Comparison of ENCODE assay signal across 8 cellular contexts in genomic region chr1:5423109-5423508, GRCh38.
DNase-seq lines count a peak whose midpoint lies in the region; ATAC-seq and TF ChIP-seq lines count a peak whose summit lies in the region.

No MANE protein-coding gene starts in this region.

- peak overlapping the region; percentile 89 for H3K27ac ChIP-seq in neural cell (ENCODE audit: low read length)
- H3K27ac ChIP-seq in ovary = no peak overlapping the region
- no peak overlapping the region for H3K27ac ChIP-seq in ascending aorta

- TF ChIP-seq EP300 in neural cell (conservative IDR thresholded peaks at IDR 0.05; ENCODE audit: poor library complexity, severe bottlenecking) = no peak
- TF ChIP-seq EP300 in ovary (IDR thresholded peaks at IDR 0.05) = no peak

- no peak for TF ChIP-seq CTCF in neural cell (IDR thresholded peaks at IDR 0.05; ENCODE audit: poor library complexity, severe bottlenecking)
- no peak for TF ChIP-seq CTCF in ovary (IDR thresholded peaks at IDR 0.05)
- TF ChIP-seq CTCF in ascending aorta (IDR thresholded peaks at IDR 0.05) = no peak

- no peak for ATAC-seq in GM18519 (IDR thresholded peaks at IDR 0.05; ENCODE audit: low FRiP score, unreplicated experiment)

- WGBS in ovary, 3 donors = 10 to 15% (median 11%) methylated on average over 10 of the region's 10 CpGs

- no peak overlapping the region for H3K9ac ChIP-seq in neural cell (ENCODE audit: low read length)

- H3K9me3 ChIP-seq in neural cell (ENCODE audit: low read length) (no peaks in the 10 kb centered on the region), ovary (no peaks in the 10 kb centered on the region), ascending aorta (no peaks in the 10 kb centered on the region)

- TF ChIP-seq RAD21 in neural cell (conservative IDR thresholded peaks at IDR 0.05) = no peak

- H3K4me2 ChIP-seq in neural cell (ENCODE audit: low read length) = no peak overlapping the region

- no peaks in the 10 kb centered on the region for H3K36me3 ChIP-seq in neural cell (ENCODE audit: insufficient read depth, low read length)
- no peaks in the 10 kb centered on the region for H3K36me3 ChIP-seq in ovary
- H3K36me3 ChIP-seq in ascending aorta = no peaks in the 10 kb centered on the region

- H3K9me2 ChIP-seq in neural cell (ENCODE audit: insufficient read depth, low read length) = no peaks in the 10 kb centered on the region

- peak overlapping the region; percentile 44 for H3K4me3 Mint-ChIP-seq in activated T-cell treated with anti-CD3 and anti-CD28 coated beads, Interleukin-2, amount 50 U/mL, for 24 hours

- peaks cover 26% of the 10 kb centered on the region for H3K4me1 Mint-ChIP-seq in activated T-cell treated with anti-CD3 and anti-CD28 coated beads, Interleukin-2, amount 50 U/mL, for 24 hours (ENCODE audit: low read depth)

- H3K79me2 ChIP-seq in neural cell (replicated peaks; ENCODE audit: insufficient read depth, low read length) = no peaks in the 10 kb centered on the region

- peak; percentile 83 for DNase-seq in DMS153 treated with DMSO at 0.1 percent for 48 hours (lab: John Stamatoyannopoulos, UW; ENCODE audit: unreplicated experiment)
- DNase-seq in NCI-H82 (lab: John Stamatoyannopoulos, UW) = peak; percentile 66
- DNase-seq in activated T-cell treated with anti-CD3 and anti-CD28 coated beads, Interleukin-2, amount 50 U/mL, for 24 hours = peak; percentile 58
- DNase-seq in DMS53 treated with DMSO at 0.1 percent for 48 hours (lab: John Stamatoyannopoulos, UW; ENCODE audit: unreplicated experiment) = no peak
- no peak for DNase-seq in ovary
- DNase-seq in ascending aorta (ENCODE audit: low spot score in 2 of 2) = no peak

- no peak overlapping the region for H3K27ac Mint-ChIP-seq in activated T-cell treated with anti-CD3 and anti-CD28 coated beads, Interleukin-2, amount 50 U/mL, for 24 hours

- no peak overlapping the region for H2AFZ ChIP-seq in neural cell (ENCODE audit: low read depth, low read length)

- no peaks in the 10 kb centered on the region for H3K36me3 Mint-ChIP-seq in activated T-cell treated with anti-CD3 and anti-CD28 coated beads, Interleukin-2, amount 50 U/mL, for 24 hours (ENCODE audit: low read depth)

- H3K27me3 ChIP-seq in neural cell (ENCODE audit: insufficient read depth, low read depth, low read length) = no peaks in the 10 kb centered on the region
- H3K27me3 ChIP-seq in ovary = no peaks in the 10 kb centered on the region
- no peaks in the 10 kb centered on the region for H3K27me3 ChIP-seq in ascending aorta

- no peaks in the 10 kb centered on the region for H3K4me1 ChIP-seq in ovary (ENCODE audit: insufficient read depth)
- H3K4me1 ChIP-seq in ascending aorta = no peaks in the 10 kb centered on the region

- no peaks in the 10 kb centered on the region for H3K9me3 Mint-ChIP-seq in activated T-cell treated with anti-CD3 and anti-CD28 coated beads, Interleukin-2, amount 50 U/mL, for 24 hours

- no peak for TF ChIP-seq POLR2A in ovary (IDR thresholded peaks at IDR 0.05)

- peaks cover 20% of the 10 kb centered on the region for H3K27me3 Mint-ChIP-seq in activated T-cell treated with anti-CD3 and anti-CD28 coated beads, Interleukin-2, amount 50 U/mL, for 24 hours

- intact Hi-C loops in ovary (cut with DNase I) (no loop called here), ascending aorta (cut with DNase I) (no loop called here)

- H3K4me3 ChIP-seq in neural cell (ENCODE audit: low read length) (no peak overlapping the region), ovary (no peak overlapping the region), ascending aorta (no peak overlapping the region)

- H3F3A ChIP-seq in neural cell (ENCODE audit: insufficient read depth, low read length, poor library complexity, severe bottlenecking) = peaks cover 13% of the 10 kb centered on the region

- no peaks in the 10 kb centered on the region for H4K20me1 ChIP-seq in neural cell (ENCODE audit: insufficient read depth)

TF ChIP-seq in neural cell, 6 proteins besides CTCF, POLR2A, EP300 and RAD21:
- TF ChIP-seq POLR2AphosphoS5 (IDR thresholded peaks at IDR 0.05) (no peak), MXI1 (conservative IDR thresholded peaks at IDR 0.05; ENCODE audit: poor library complexity, severe bottlenecking) (no peak), SMC3 (conservative IDR thresholded peaks at IDR 0.05; ENCODE audit: poor library complexity) (no peak), TAF1 (IDR thresholded peaks at IDR 0.05; ENCODE audit: low read depth) (no peak), EZH2 (IDR thresholded peaks at IDR 0.05; ENCODE audit: borderline replicate concordance, insufficient read depth, low read length, poor library complexity, severe bottlenecking) (no peak)
- TF ChIP-seq, protein P1, sequence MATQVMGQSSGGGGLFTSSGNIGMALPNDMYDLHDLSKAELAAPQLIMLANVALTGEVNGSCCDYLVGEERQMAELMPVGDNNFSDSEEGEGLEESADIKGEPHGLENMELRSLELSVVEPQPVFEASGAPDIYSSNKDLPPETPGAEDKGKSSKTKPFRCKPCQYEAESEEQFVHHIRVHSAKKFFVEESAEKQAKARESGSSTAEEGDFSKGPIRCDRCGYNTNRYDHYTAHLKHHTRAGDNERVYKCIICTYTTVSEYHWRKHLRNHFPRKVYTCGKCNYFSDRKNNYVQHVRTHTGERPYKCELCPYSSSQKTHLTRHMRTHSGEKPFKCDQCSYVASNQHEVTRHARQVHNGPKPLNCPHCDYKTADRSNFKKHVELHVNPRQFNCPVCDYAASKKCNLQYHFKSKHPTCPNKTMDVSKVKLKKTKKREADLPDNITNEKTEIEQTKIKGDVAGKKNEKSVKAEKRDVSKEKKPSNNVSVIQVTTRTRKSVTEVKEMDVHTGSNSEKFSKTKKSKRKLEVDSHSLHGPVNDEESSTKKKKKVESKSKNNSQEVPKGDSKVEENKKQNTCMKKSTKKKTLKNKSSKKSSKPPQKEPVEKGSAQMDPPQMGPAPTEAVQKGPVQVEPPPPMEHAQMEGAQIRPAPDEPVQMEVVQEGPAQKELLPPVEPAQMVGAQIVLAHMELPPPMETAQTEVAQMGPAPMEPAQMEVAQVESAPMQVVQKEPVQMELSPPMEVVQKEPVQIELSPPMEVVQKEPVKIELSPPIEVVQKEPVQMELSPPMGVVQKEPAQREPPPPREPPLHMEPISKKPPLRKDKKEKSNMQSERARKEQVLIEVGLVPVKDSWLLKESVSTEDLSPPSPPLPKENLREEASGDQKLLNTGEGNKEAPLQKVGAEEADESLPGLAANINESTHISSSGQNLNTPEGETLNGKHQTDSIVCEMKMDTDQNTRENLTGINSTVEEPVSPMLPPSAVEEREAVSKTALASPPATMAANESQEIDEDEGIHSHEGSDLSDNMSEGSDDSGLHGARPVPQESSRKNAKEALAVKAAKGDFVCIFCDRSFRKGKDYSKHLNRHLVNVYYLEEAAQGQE (IDR thresholded peaks at IDR 0.05; ENCODE audit: borderline replicate concordance) = no peak

Comparison
In these comparisons a context has a peak if more than half of its experiments do, and no peak if none do; other contexts are left out.
1. DNase-seq: peak in DMS153 treated with DMSO at 0.1 percent for 48 hours (single experiment), NCI-H82 (single experiment) and activated T-cell treated with anti-CD3 and anti-CD28 coated beads, Interleukin-2, amount 50 U/mL, for 24 hours (single experiment); none in DMS53 treated with DMSO at 0.1 percent for 48 hours (single experiment), ovary (0 of 5) and ascending aorta (0 of 2).